1 cellular context compared by ENCODE assay signal in genomic region chr4:4407299-4408131, GRCh38.
TF ChIP-seq lines count a peak whose summit lies in the region.

No MANE protein-coding gene starts in this region.

TF ChIP-seq in H1, 55 proteins besides CTCF, POLR2A, EP300 and RAD21:
- TF ChIP-seq SIRT6 (IDR thresholded peaks at IDR 0.05; ENCODE audit: low read length), result no peak
- TF ChIP-seq KDM5A (IDR thresholded peaks at IDR 0.05; ENCODE audit: low read length), result no peak
- TF ChIP-seq MAX (IDR thresholded peaks at IDR 0.05), result no peak
- no peak for TF ChIP-seq ZNF274 (IDR thresholded peaks at IDR 0.05; ENCODE audit: borderline replicate concordance, extremely low read depth, low read length)
- TF ChIP-seq NRF1 (IDR thresholded peaks at IDR 0.05; ENCODE audit: low read depth, low read length), result no peak
- no peak for TF ChIP-seq CEBPB (IDR thresholded peaks at IDR 0.05; ENCODE audit: low read depth, low read length)
- TF ChIP-seq GABPA (IDR thresholded peaks at IDR 0.05; ENCODE audit: borderline replicate concordance, insufficient read depth, low read length), result no peak
- TF ChIP-seq ATF2 (IDR thresholded peaks at IDR 0.05; ENCODE audit: low read length), result no peak
- no peak for TF ChIP-seq RXRA (IDR thresholded peaks at IDR 0.05; ENCODE audit: insufficient read depth, low read depth, low read length)
- no peak for TF ChIP-seq SIN3A (conservative IDR thresholded peaks at IDR 0.05 in 1 of 2, IDR thresholded peaks at IDR 0.05 in 1 of 2; ENCODE audit: low read depth in 1 of 2, low read length in 2 of 2)
- TF ChIP-seq KDM1A (IDR thresholded peaks at IDR 0.05; ENCODE audit: borderline replicate concordance, low read length), result no peak
- TF ChIP-seq RFX5 (IDR thresholded peaks at IDR 0.05; ENCODE audit: borderline replicate concordance, low read depth, low read length), result no peak
- TF ChIP-seq TEAD4 (IDR thresholded peaks at IDR 0.05; ENCODE audit: low read depth, low read length), result no peak
- TF ChIP-seq POU5F1 (IDR thresholded peaks at IDR 0.05; ENCODE audit: low read depth, low read length), result no peak
- no peak for TF ChIP-seq TCF12 (IDR thresholded peaks at IDR 0.05; ENCODE audit: low read depth, low read length)
- TF ChIP-seq RBBP5 (IDR thresholded peaks at IDR 0.05; ENCODE audit: borderline replicate concordance, low read depth, low read length), result no peak
